11 cellular contexts compared by ENCODE assay signal in the genomic region with DNA sequence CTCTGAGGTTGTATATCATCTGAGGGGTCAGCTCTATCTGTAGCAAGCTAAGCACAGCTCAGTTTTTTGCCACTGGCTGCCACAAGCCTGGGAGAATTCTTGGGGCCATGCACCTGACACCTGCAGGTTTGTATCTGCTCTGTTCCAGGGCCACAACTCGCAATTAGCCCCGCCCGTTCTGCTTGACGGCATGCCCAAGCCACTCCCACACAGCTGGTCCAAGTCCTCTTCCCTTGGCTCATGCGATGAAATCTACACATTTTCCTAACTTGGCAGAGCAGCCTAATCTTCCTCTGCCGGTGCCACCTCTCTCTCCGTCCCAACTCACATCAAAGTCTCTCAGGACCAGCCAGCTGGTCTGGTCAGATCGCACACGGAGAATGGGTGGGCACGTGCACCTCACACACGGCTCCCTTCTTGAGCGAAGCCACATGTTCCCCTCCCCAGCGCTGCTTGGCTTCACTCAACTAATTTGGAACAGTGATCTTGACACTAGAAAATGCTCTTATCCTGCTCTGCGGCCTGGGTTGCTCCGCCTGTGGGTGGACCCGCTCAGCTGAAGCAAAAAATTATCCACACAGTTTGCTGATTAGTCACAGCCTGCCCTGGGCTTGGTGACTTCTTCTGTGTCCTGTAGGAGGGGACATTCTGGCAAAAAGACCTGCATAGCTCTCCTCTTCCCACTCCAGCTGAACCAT.
DNase-seq lines count a peak whose midpoint lies in the region; ATAC-seq and TF ChIP-seq lines count a peak whose summit lies in the region.
"Had no signal": no experiment of that assay in that cellular context is flagged by ENCODE, and none has a peak within 500 bp of the region (broad histone marks: within the 10 kb centered on the region; RNA-seq: fewer than 3 reads in every experiment).

No MANE protein-coding gene starts in this region.

- CTCF ChIA-PET in BJ (lab: Yijun Ruan, JAX) (interaction anchor here (1.1 to 1.9 kb wide), 2 partner anchors 13 to 14 kb away, joined by 4 to 5 read pairs; no protein-coding TSS in a partner anchor), HCT116 (lab: Charles Lee) (no interaction called here)

- H3K9me3 ChIP-seq in HCT116 (ENCODE audit: control insufficient read depth in 1 of 2, insufficient read depth in 1 of 2, low read depth in 1 of 2, low read length in 2 of 2) (no peaks in the 10 kb centered on the region), SJCRH30 (replicated peaks) (no peaks in the 10 kb centered on the region), aorta (ENCODE audit: control insufficient read depth, low read length) (peaks cover 1% of the 10 kb centered on the region)
- H3K9me3 ChIP-seq: neutrophil had no signal

- intact Hi-C loops in HCT116 (cut with micrococcal nuclease) (no loop called here), aorta (cut with DNase I) (no loop called here)

- 60 to 68% methylated on average over 16 of the region's 16 CpGs for WGBS in aorta, 2 donors

- peak; percentile 20; the same call in 1 of the 2 replicates for TF ChIP-seq CTCF in BJ (IDR thresholded peaks at IDR 0.05; ENCODE audit: insufficient read depth, low read depth, low read length)
- TF ChIP-seq CTCF in HCT116 (IDR thresholded peaks at IDR 0.05 in 2 of 3, conservative IDR thresholded peaks at IDR 0.05 in 1 of 3; ENCODE audit: borderline replicate concordance in 1 of 3, insufficient read depth in 1 of 3, low read depth in 2 of 3, low read length in 2 of 3), result no peak

- no peaks in the 10 kb centered on the region for H3K79me2 ChIP-seq in HCT116 (ENCODE audit: insufficient read depth, low read length)

- H3K4me2 ChIP-seq in HCT116 (ENCODE audit: low read length), result no peak overlapping the region

- ATAC-seq in HCT116 (peak; percentile 36; the same call in 1 of the 2 replicates), HG03135 (IDR thresholded peaks at IDR 0.05; ENCODE audit: unreplicated experiment) (no peak), aorta (ENCODE audit: low FRiP score) (no peak)

- RAD21 ChIA-PET in HCT116 (lab: Charles Lee; ENCODE audit: low non-redundant PET in 1 of 2, low total read pairs in 2 of 2, uncharacterized antibody in 2 of 2, unreplicated experiment in 2 of 2), result no interaction called here

- H2AFZ ChIP-seq in HCT116 (ENCODE audit: low read depth, low read length, poor library complexity, severe bottlenecking), result no peak overlapping the region

- H3K9me2 ChIP-seq in HCT116 (ENCODE audit: insufficient read depth), result no peaks in the 10 kb centered on the region

- peaks cover 9% of the 10 kb centered on the region for H3K27me3 ChIP-seq in BJ (ENCODE audit: control insufficient read depth, insufficient read depth, low read length)
- H3K27me3 ChIP-seq in HCT116 (ENCODE audit: insufficient read depth, low read length), result peaks cover 3% of the 10 kb centered on the region; the same call in 1 of the 2 replicates
- H3K27me3 ChIP-seq in SJCRH30, result no peaks in the 10 kb centered on the region
- H3K27me3 ChIP-seq in aorta (ENCODE audit: control insufficient read depth in 1 of 2, insufficient read depth in 2 of 2, low read length in 1 of 2), result no peaks in the 10 kb centered on the region
- H3K27me3 ChIP-seq: neutrophil had no signal

- H3K9ac ChIP-seq in HCT116 (ENCODE audit: low read length), result no peak overlapping the region

- H3K4me3 ChIP-seq in BJ (ENCODE audit: low read depth, low read length), result no peak overlapping the region
- H3K4me3 ChIP-seq in HCT116 (replicated peaks in 1 of 2; ENCODE audit: low read depth in 1 of 2, low read length in 2 of 2), result no peak overlapping the region
- peak overlapping the region; percentile 31 for H3K4me3 ChIP-seq in SJCRH30
- H3K4me3 ChIP-seq in aorta (ENCODE audit: low read length in 2 of 2), result no peak overlapping the region

- TF ChIP-seq RAD21 in HCT116 (IDR thresholded peaks at IDR 0.05; ENCODE audit: low read depth), result no peak

- H3K27ac ChIP-seq in HCT116 (ENCODE audit: low read depth, low read length) (no peak overlapping the region), SJCRH30 (peak overlapping the region; percentile 82), aorta (ENCODE audit: low read depth in 1 of 2, low read length in 2 of 2) (no peak overlapping the region)
- H3K27ac ChIP-seq: epithelial cell of prostate, neutrophil had no signal

- POLR2A ChIA-PET in BJ (lab: Charles Lee) (no interaction called here), HCT116 (lab: Charles Lee) (no interaction called here)

- H3K4me1 ChIP-seq in HCT116 (ENCODE audit: control insufficient read depth in 1 of 2, insufficient read depth in 2 of 2, low read length in 2 of 2) (no peaks in the 10 kb centered on the region), SJCRH30 (peaks cover 15% of the 10 kb centered on the region), aorta (ENCODE audit: control insufficient read depth in 1 of 2, insufficient read depth in 2 of 2, low read length in 2 of 2) (no peaks in the 10 kb centered on the region)

- no TSS peak for BruUV-seq in HCT116 (replicated peaks; lab: Mats Ljungman, UMichigan)

- H4K20me1 ChIP-seq in HCT116 (ENCODE audit: insufficient read depth), result no peaks in the 10 kb centered on the region

- DNase-seq in BJ (ENCODE audit: low read depth) (peak; percentile 18), HCT116 (ENCODE audit: low read depth, low spot score) (no peak), SJCRH30 (peak; percentile 75 to 80), islet precursor cell (peak; percentile 68), NCI-H2081 treated with DMSO at 0.1 percent for 48 hours (lab: John Stamatoyannopoulos, UW) (no peak), aorta (no peak)
- no peak for DNase-seq in activated naive CD4-positive, alpha-beta T cell (lab: John Stamatoyannopoulos, UW)
- DNase-seq: CD4-positive, CD25-positive, alpha-beta regulatory T cell had no signal

- no peaks in the 10 kb centered on the region for H3K36me3 ChIP-seq in BJ (ENCODE audit: control insufficient read depth, insufficient read depth, low read length)
- H3K36me3 ChIP-seq in HCT116 (ENCODE audit: control insufficient read depth in 1 of 2, insufficient read depth in 2 of 2, low read length in 2 of 2), result no peaks in the 10 kb centered on the region
- H3K36me3 ChIP-seq in SJCRH30, result no peaks in the 10 kb centered on the region
- H3K36me3 ChIP-seq in aorta (ENCODE audit: control insufficient read depth in 1 of 2, insufficient read depth in 2 of 2, low read length in 1 of 2), result no peaks in the 10 kb centered on the region
- H3K36me3 ChIP-seq: neutrophil had no signal

- no peak for TF ChIP-seq POLR2A in HCT116 (IDR thresholded peaks at IDR 0.05; ENCODE audit: borderline replicate concordance, extremely low read depth, insufficient read depth, insufficient read length)

TF ChIP-seq in HCT116, 20 proteins besides CTCF, POLR2A, EP300 and RAD21 (continues in another document):
- TF ChIP-seq ZFX (IDR thresholded peaks at IDR 0.05) (no peak), SIN3A (IDR thresholded peaks at IDR 0.05; ENCODE audit: low read depth) (no peak), EZH2phosphoT487 (IDR thresholded peaks at IDR 0.05; ENCODE audit: borderline replicate concordance) (no peak), TCF7L2 (IDR thresholded peaks at IDR 0.05; ENCODE audit: borderline replicate concordance, extremely low read depth, insufficient read depth, insufficient read length) (no peak), MAX (IDR thresholded peaks at IDR 0.05) (no peak), CEBPB (IDR thresholded peaks at IDR 0.05; ENCODE audit: low read depth) (no peak), POLR2AphosphoS5 (IDR thresholded peaks at IDR 0.05; ENCODE audit: low read depth, low read length) (no peak), EZH2 (IDR thresholded peaks at IDR 0.05) (no peak), ZBTB33 (IDR thresholded peaks at IDR 0.05; ENCODE audit: extremely low read depth, insufficient replicate concordance, low read length) (no peak), SP1 (IDR thresholded peaks at IDR 0.05; ENCODE audit: low read depth) (no peak), YY1 (IDR thresholded peaks at IDR 0.05; ENCODE audit: extremely low read depth, insufficient replicate concordance, low read depth, low read length) (no peak), SRF (IDR thresholded peaks at IDR 0.05; ENCODE audit: low read depth) (no peak), ELF1 (IDR thresholded peaks at IDR 0.05; ENCODE audit: borderline replicate concordance, low read depth) (no peak), ATF3 (IDR thresholded peaks at IDR 0.05) (no peak), FOSL1 (IDR thresholded peaks at IDR 0.05; ENCODE audit: low read depth) (no peak), JUND (IDR thresholded peaks at IDR 0.05) (no peak)

Comparison
In these comparisons a context has a peak if more than half of its experiments do, and no peak if none do; other contexts are left out.
1. DNase-seq: peak in BJ (single experiment), SJCRH30 (2 of 2) and islet precursor cell (single experiment); none in HCT116 (single experiment), activated naive CD4-positive, alpha-beta T cell (0 of 4), NCI-H2081 treated with DMSO at 0.1 percent for 48 hours (single experiment) and aorta (0 of 2).